Comparison of ENCODE assay signal across 20 cellular contexts in genomic region chr17:81808778-81809555, GRCh38. TPM values are rescaled to one million over a fixed set of nuclear protein-coding genes. Genes with fewer than 3 reads are reported as not detected.
DNase-seq lines count a peak whose midpoint lies in the region; ATAC-seq and TF ChIP-seq lines count a peak whose summit lies in the region.
"Had no signal": no experiment of that assay in that cellular context is flagged by ENCODE, and none has a peak within 500 bp of the region (broad histone marks: within the 10 kb centered on the region; RNA-seq: fewer than 3 reads in every experiment).

No MANE protein-coding gene starts in this region.

- no peak for ATAC-seq in HG03039 (IDR thresholded peaks at IDR 0.05; ENCODE audit: unreplicated experiment)

- peaks cover 20% of the 10 kb centered on the region for H3K27me3 Mint-ChIP-seq in activated CD4-positive, alpha-beta T cell treated with anti-CD3 and anti-CD28 coated beads, Interleukin-2, amount 10 ng/mL, durations not matched to agents 7 days and 5 days
- peaks cover 32% of the 10 kb centered on the region for H3K27me3 Mint-ChIP-seq in progenitor cell of endocrine pancreas

- H3K27ac Mint-ChIP-seq in activated CD4-positive, alpha-beta T cell treated with anti-CD3 and anti-CD28 coated beads, Interleukin-2, amount 10 ng/mL, durations not matched to agents 7 days and 5 days, result peak overlapping the region; percentile 73
- peak overlapping the region; percentile 41 for H3K27ac Mint-ChIP-seq in progenitor cell of endocrine pancreas
- H3K27ac Mint-ChIP-seq: activated T-helper 2 cell treated with anti-CD3 and anti-CD28 coated beads, Interferon-gamma antibody, Interleukin-2, Interleukin-4, amounts not matched to agents 10 μg/mL and 5 μg/mL and 100 μg/mL, durations not matched to agents 14 hours and 24 hours and 36 hours; dendritic cell treated with granulocyte-macrophage colony-stimulating factor and Interleukin-4, amounts not matched to agents 40 ng/mL and 50 ng/mL, for 4 days had no signal

- no peaks in the 10 kb centered on the region for H3K9me3 ChIP-seq in Karpas-422 (ENCODE audit: low read length)
- H3K9me3 ChIP-seq in WERI-Rb-1 (ENCODE audit: severe bottlenecking), result peaks cover 9% of the 10 kb centered on the region
- H3K9me3 ChIP-seq: esophagus squamous epithelium had no signal

- no peaks in the 10 kb centered on the region for H3K79me2 ChIP-seq in Karpas-422 (ENCODE audit: low read length)
- H3K79me2 ChIP-seq: hepatocyte had no signal

- no peaks in the 10 kb centered on the region for H3K4me1 ChIP-seq in Karpas-422 (ENCODE audit: low read length)

- TF ChIP-seq CTCF in WERI-Rb-1 (IDR thresholded peaks at IDR 0.05; ENCODE audit: low read depth, low read length) (no peak), progenitor cell of endocrine pancreas (IDR thresholded peaks at IDR 0.05; ENCODE audit: unreplicated experiment) (no peak)

- no peaks in the 10 kb centered on the region for H3K4me1 Mint-ChIP-seq in activated CD4-positive, alpha-beta T cell treated with anti-CD3 and anti-CD28 coated beads, Interleukin-2, amount 10 ng/mL, durations not matched to agents 7 days and 5 days
- H3K4me1 Mint-ChIP-seq in progenitor cell of endocrine pancreas (ENCODE audit: low read depth), result no peaks in the 10 kb centered on the region

- H3K4me3 ChIP-seq in Karpas-422 (ENCODE audit: low read length) (no peak overlapping the region), WERI-Rb-1 (ENCODE audit: low read depth, low read length) (no peak overlapping the region)
- H3K4me3 ChIP-seq: esophagus squamous epithelium, hepatocyte had no signal

- POLR2A ChIA-PET in activated CD4-positive, alpha-beta T cell treated with anti-CD3 and anti-CD28 coated beads, Interleukin-2, amount 10 ng/mL, durations not matched to agents 7 days and 5 days (lab: Charles Lee), result no interaction called here

- H3K4me2 ChIP-seq in Karpas-422 (ENCODE audit: low read depth, low read length, poor library complexity, severe bottlenecking), result no peak overlapping the region
- H3K4me2 ChIP-seq: hepatocyte had no signal

- no peak overlapping the region for H3K9ac ChIP-seq in Karpas-422 (ENCODE audit: low read length)

- no peak overlapping the region for H3K27ac ChIP-seq in Karpas-422 (ENCODE audit: low read length)
- peak overlapping the region; percentile 54 for H3K27ac ChIP-seq in WERI-Rb-1
- H3K27ac ChIP-seq: esophagus squamous epithelium, hepatocyte had no signal

- no peaks in the 10 kb centered on the region for H3K27me3 ChIP-seq in Karpas-422 (ENCODE audit: low read length)
- no peaks in the 10 kb centered on the region for H3K27me3 ChIP-seq in WERI-Rb-1 (ENCODE audit: insufficient read depth, low read depth, severe bottlenecking)

- no peak overlapping the region for H2AFZ ChIP-seq in Karpas-422 (ENCODE audit: low read length)
- H2AFZ ChIP-seq: hepatocyte had no signal

- no peaks in the 10 kb centered on the region for H3K36me3 Mint-ChIP-seq in activated CD4-positive, alpha-beta T cell treated with anti-CD3 and anti-CD28 coated beads, Interleukin-2, amount 10 ng/mL, durations not matched to agents 7 days and 5 days (ENCODE audit: low read depth)
- no peaks in the 10 kb centered on the region for H3K36me3 Mint-ChIP-seq in progenitor cell of endocrine pancreas (ENCODE audit: insufficient read depth)

- no peaks in the 10 kb centered on the region for H3K9me3 Mint-ChIP-seq in activated CD4-positive, alpha-beta T cell treated with anti-CD3 and anti-CD28 coated beads, Interleukin-2, amount 10 ng/mL, durations not matched to agents 7 days and 5 days
- H3K9me3 Mint-ChIP-seq in progenitor cell of endocrine pancreas (ENCODE audit: low read depth), result no peaks in the 10 kb centered on the region
- H3K9me3 Mint-ChIP-seq: activated T-helper 2 cell treated with anti-CD3 and anti-CD28 coated beads, Interferon-gamma antibody, Interleukin-2, Interleukin-4, amounts not matched to agents 10 μg/mL and 5 μg/mL and 100 μg/mL, durations not matched to agents 14 hours and 24 hours and 36 hours; dendritic cell treated with granulocyte-macrophage colony-stimulating factor and Interleukin-4, amounts not matched to agents 40 ng/mL and 50 ng/mL, for 4 days had no signal

- no peaks in the 10 kb centered on the region for H3K36me3 ChIP-seq in Karpas-422 (ENCODE audit: insufficient read depth, low read length)
- no peaks in the 10 kb centered on the region for H3K36me3 ChIP-seq in WERI-Rb-1
- H3K36me3 ChIP-seq: esophagus squamous epithelium had no signal

- no peak overlapping the region for H3K4me3 Mint-ChIP-seq in activated CD4-positive, alpha-beta T cell treated with anti-CD3 and anti-CD28 coated beads, Interleukin-2, amount 10 ng/mL, durations not matched to agents 7 days and 5 days
- H3K4me3 Mint-ChIP-seq in progenitor cell of endocrine pancreas (ENCODE audit: low read depth), result no peak overlapping the region
- H3K4me3 Mint-ChIP-seq: dendritic cell treated with granulocyte-macrophage colony-stimulating factor and Interleukin-4, amounts not matched to agents 40 ng/mL and 50 ng/mL, for 4 days had no signal

- DNase-seq in activated CD4-positive, alpha-beta T cell treated with anti-CD3 and anti-CD28 coated beads, Interleukin-2, amount 10 ng/mL, durations not matched to agents 7 days and 5 days, result no peak
- no peak for DNase-seq in activated CD4-positive, alpha-beta T cell treated with anti-CD3 and anti-CD28 coated beads, Interleukin-2, amount 50 U/mL, for 48 hours
- peak; percentile 76 for DNase-seq in Karpas-422
- peak; percentile 57 for DNase-seq in WERI-Rb-1
- DNase-seq in progenitor cell of endocrine pancreas (ENCODE audit: low spot score, unreplicated experiment), result no peak
- no peak for DNase-seq in stimulated activated CD4-positive, alpha-beta T cell treated with anti-CD3 and anti-CD28 coated beads, Interleukin-4, amount 100 ng/mL, for 4 hours
- DNase-seq in occipital lobe (lab: John Stamatoyannopoulos, UW), result no peak
- DNase-seq: activated CD4-positive, alpha-beta T cell treated with anti-CD3 and anti-CD28 coated beads, Interleukin-2, amount 50 U/mL, for 4 hours; Calu3; esophagus squamous epithelium; MV-4-11; NCI-H510A; substantia nigra; T-helper 2 cell had no signal

- no peaks in the 10 kb centered on the region for H3K9me2 ChIP-seq in Karpas-422 (replicated peaks; ENCODE audit: insufficient read depth, low read length)

- CTCF ChIA-PET in activated CD4-positive, alpha-beta T cell treated with anti-CD3 and anti-CD28 coated beads, Interleukin-2, amount 10 ng/mL, durations not matched to agents 7 days and 5 days (lab: Charles Lee), result interaction anchor here (1.4 kb wide), 1 partner anchor 150 kb away, joined by 3 read pairs; no protein-coding TSS in a partner anchor

- no peaks in the 10 kb centered on the region for H4K20me1 ChIP-seq in Karpas-422 (ENCODE audit: insufficient read depth, low read depth, low read length)

RNA-seq across cellular contexts. Expression of gene GCGR, which starts 5.0 kb away (rescaled TPM):
- not detected for total RNA-seq in activated CD4-positive, alpha-beta T cell treated with anti-CD3 and anti-CD28 coated beads, Interleukin-2, amount 10 ng/mL, durations not matched to agents 7 days and 5 days
- total RNA-seq in Karpas-422 (2014; rRNA removed; shearing (Covaris generic); ENCODE audit: low replicate concordance), result not detected in 2 replicates
- total RNA-seq in progenitor cell of endocrine pancreas (2.1 and 2.2 TPM in 2 replicates), occipital lobe (not detected)
- total RNA-seq: activated T-helper 2 cell treated with anti-CD3 and anti-CD28 coated beads, Interferon-gamma antibody, Interleukin-2, Interleukin-4, amounts not matched to agents 10 μg/mL and 5 μg/mL and 100 μg/mL, durations not matched to agents 14 hours and 24 hours and 36 hours; esophagus squamous epithelium; HT1080; posterior vena cava had no signal

RNA-seq across cellular contexts. Expression of gene MCRIP1, which starts 24.1 kb away (rescaled TPM):
- 10 to 100 TPM; 45.7 to 47.8 TPM for total RNA-seq in activated CD4-positive, alpha-beta T cell treated with anti-CD3 and anti-CD28 coated beads, Interleukin-2, amount 10 ng/mL, durations not matched to agents 7 days and 5 days
- 55.9 and 99.9 TPM in 2 replicates for total RNA-seq in Karpas-422 (2014; rRNA removed; shearing (Covaris generic); ENCODE audit: low replicate concordance)
- 138 and 157 TPM in 2 replicates for total RNA-seq in progenitor cell of endocrine pancreas
- 85.9 TPM for total RNA-seq in occipital lobe

RNA-seq across cellular contexts. Expression of gene PPP1R27, which starts 25.9 kb away (rescaled TPM):
- total RNA-seq in activated CD4-positive, alpha-beta T cell treated with anti-CD3 and anti-CD28 coated beads, Interleukin-2, amount 10 ng/mL, durations not matched to agents 7 days and 5 days, result not detected
- 0.25 TPM in 1 of 2 replicates, not detected in the other for total RNA-seq in Karpas-422 (2014; rRNA removed; shearing (Covaris generic); ENCODE audit: low replicate concordance)
- not detected in 2 replicates for total RNA-seq in progenitor cell of endocrine pancreas
- not detected for total RNA-seq in occipital lobe
- total RNA-seq: activated T-helper 2 cell treated with anti-CD3 and anti-CD28 coated beads, Interferon-gamma antibody, Interleukin-2, Interleukin-4, amounts not matched to agents 10 μg/mL and 5 μg/mL and 100 μg/mL, durations not matched to agents 14 hours and 24 hours and 36 hours; Calu3; esophagus squamous epithelium; hepatocyte; posterior vena cava had no signal

RNA-seq across cellular contexts. Expression of gene P4HB, which starts 51.4 kb away (rescaled TPM):
- 100 to 1,000 TPM; 420 to 499 TPM for total RNA-seq in activated CD4-positive, alpha-beta T cell treated with anti-CD3 and anti-CD28 coated beads, Interleukin-2, amount 10 ng/mL, durations not matched to agents 7 days and 5 days
- 175 and 263 TPM in 2 replicates for total RNA-seq in Karpas-422 (2014; rRNA removed; shearing (Covaris generic); ENCODE audit: low replicate concordance)
- total RNA-seq in progenitor cell of endocrine pancreas, result 467 and 484 TPM in 2 replicates
- 57.4 TPM for total RNA-seq in occipital lobe

Comparison
In these comparisons a context has a peak if more than half of its experiments do, and no peak if none do; other contexts are left out.
1. DNase-seq: peak in Karpas-422 (single experiment) and WERI-Rb-1 (single experiment); none in activated CD4-positive, alpha-beta T cell treated with anti-CD3 and anti-CD28 coated beads, Interleukin-2, amount 10 ng/mL, durations not matched to agents 7 days and 5 days (single experiment), activated CD4-positive, alpha-beta T cell treated with anti-CD3 and anti-CD28 coated beads, Interleukin-2, amount 50 U/mL, for 48 hours (0 of 2), progenitor cell of endocrine pancreas (single experiment), stimulated activated CD4-positive, alpha-beta T cell treated with anti-CD3 and anti-CD28 coated beads, Interleukin-4, amount 100 ng/mL, for 4 hours (0 of 2) and occipital lobe (single experiment).